25 cellular contexts compared by ENCODE assay signal in genomic region chr18:51659781-51660180, GRCh38.
"Had no signal": no experiment of that assay in that cellular context is flagged by ENCODE, and none has a peak within 500 bp of the region (broad histone marks: within the 10 kb centered on the region; RNA-seq: fewer than 3 reads in every experiment).

No MANE protein-coding gene starts in this region.

- H3K9me3 ChIP-seq: gastrocnemius medialis, heart left ventricle, left lung, pancreas, right atrium auricular region, stomach, thyroid gland had no signal

- H3K36me3 ChIP-seq: gastrocnemius medialis, heart left ventricle, left lung, pancreas, right atrium auricular region, stomach, thyroid gland had no signal

- H3K4me3 ChIP-seq: dorsolateral prefrontal cortex, gastrocnemius medialis, heart left ventricle, left lung, pancreas, right atrium auricular region, smooth muscle cell, stomach, thyroid gland had no signal

- H3K4me3 Mint-ChIP-seq: naive thymus-derived CD4-positive, alpha-beta T cell; nephron; stimulated activated effector memory CD8-positive, alpha-beta T cell treated with anti-CD3 and anti-CD28 coated beads, Interleukin-12 subunit alpha, Interleukin-12 subunit beta, amount 100 ng/mL, for 72 hours had no signal

- DNase-seq: cerebellar nuclear complex; dorsolateral prefrontal cortex; effector CD4-positive, alpha-beta T cell; foreskin fibroblast; gastrocnemius medialis; heart left ventricle; hippocampal formation; left cardiac atrium; left lung; mesenchymal stem cell; midbrain; naive thymus-derived CD4-positive, alpha-beta T cell; occipital lobe; pancreas; stimulated activated CD4-positive, alpha-beta T cell treated with anti-CD3 and anti-CD28 coated beads, Interleukin-2, amount 100 ng/mL, for 24 hours; stimulated activated CD4-positive, alpha-beta T cell treated with anti-CD3 and anti-CD28 coated beads, Interleukin-4, amount 100 ng/mL, for 24 hours; stimulated activated naive CD4-positive, alpha-beta T cell treated with Interleukin-2 at 50 U/mL for 16 hours; stomach; thyroid gland; trophoblast cell had no signal

- H3K4me1 ChIP-seq: gastrocnemius medialis, heart left ventricle, left lung, pancreas, right atrium auricular region, stomach, thyroid gland had no signal

- H3K9me3 Mint-ChIP-seq: nephron; stimulated activated effector memory CD8-positive, alpha-beta T cell treated with anti-CD3 and anti-CD28 coated beads, Interleukin-12 subunit alpha, Interleukin-12 subunit beta, amount 100 ng/mL, for 72 hours had no signal

- H3K4me1 Mint-ChIP-seq: nephron; stimulated activated effector memory CD8-positive, alpha-beta T cell treated with anti-CD3 and anti-CD28 coated beads, Interleukin-12 subunit alpha, Interleukin-12 subunit beta, amount 100 ng/mL, for 72 hours had no signal

- H3K36me3 Mint-ChIP-seq: stimulated activated effector memory CD8-positive, alpha-beta T cell treated with anti-CD3 and anti-CD28 coated beads, Interleukin-12 subunit alpha, Interleukin-12 subunit beta, amount 100 ng/mL, for 72 hours had no signal

- H3K27me3 ChIP-seq: gastrocnemius medialis, pancreas, right atrium auricular region, thyroid gland had no signal

- H3K27ac ChIP-seq: dorsolateral prefrontal cortex, epithelial cell of prostate, gastrocnemius medialis, heart left ventricle, left lung, pancreas, right atrium auricular region, stomach, thyroid gland had no signal

- H3K27ac Mint-ChIP-seq: naive thymus-derived CD4-positive, alpha-beta T cell; nephron; stimulated activated effector memory CD8-positive, alpha-beta T cell treated with anti-CD3 and anti-CD28 coated beads, Interleukin-12 subunit alpha, Interleukin-12 subunit beta, amount 100 ng/mL, for 72 hours had no signal
